In genomic region chr4:173845580-173845979, GRCh38 we compare ENCODE assay signal across 9 cellular contexts.
"Had no signal": no experiment of that assay in that cellular context is flagged by ENCODE, and none has a peak within 500 bp of the region (broad histone marks: within the 10 kb centered on the region; RNA-seq: fewer than 3 reads in every experiment).

No MANE protein-coding gene starts in this region.

- H3K9me3 ChIP-seq: HAP-1 had no signal

- ATAC-seq: GM23338, HCT116 had no signal

- H3K27ac ChIP-seq: GM23248 had no signal

- H3K36me3 ChIP-seq: HAP-1 had no signal

- H3K4me1 Mint-ChIP-seq: GM23338, H9 had no signal

- H3K27ac Mint-ChIP-seq: GM23338, H9, HFFc6 had no signal

- H3K4me3 ChIP-seq: GM23248, GM23338, HAP-1 had no signal

- DNase-seq: GM23248, GOT3, H7, H9, HCEC 1CT, HFFc6 had no signal

- H3K4me3 Mint-ChIP-seq: GM23338, H9, HFFc6 had no signal

- H3K4me1 ChIP-seq: HAP-1 had no signal
